20 cellular contexts compared by ENCODE assay signal in genomic region chr14:58717821-58718220, GRCh38.
A peak's percentile ranks its signal among the peaks of the same experiment; 100 is the strongest.
DNase-seq lines count a peak whose midpoint lies in the region; ATAC-seq and TF ChIP-seq lines count a peak whose summit lies in the region.
"Had no signal": no experiment of that assay in that cellular context is flagged by ENCODE, and none has a peak within 500 bp of the region (broad histone marks: within the 10 kb centered on the region; RNA-seq: fewer than 3 reads in every experiment).

No MANE protein-coding gene starts in this region.

- peaks cover 7% of the 10 kb centered on the region for H3K4me1 Mint-ChIP-seq in activated naive CD4-positive, alpha-beta T cell treated with anti-CD3 and anti-CD28 coated beads for 36 hours (ENCODE audit: low read depth)
- peaks cover 5% of the 10 kb centered on the region for H3K4me1 Mint-ChIP-seq in activated naive CD4-positive, alpha-beta T cell treated with anti-CD3 and anti-CD28 coated beads, Interleukin-2, amount 10 ng/mL, durations not matched to agents 7 days and 5 days
- H3K4me1 Mint-ChIP-seq in neural progenitor cell = peaks cover 24% of the 10 kb centered on the region

- intact Hi-C loops in activated naive CD4-positive, alpha-beta T cell treated with anti-CD3 and anti-CD28 coated beads for 36 hours (cut with micrococcal nuclease) = no loop called here

- no peaks in the 10 kb centered on the region for H3K79me2 ChIP-seq in fibroblast of lung (ENCODE audit: control insufficient read depth, insufficient read depth, low read length)
- no peaks in the 10 kb centered on the region for H3K79me2 ChIP-seq in neural progenitor cell (ENCODE audit: low read depth)

- H3K9me3 Mint-ChIP-seq in activated naive CD4-positive, alpha-beta T cell treated with anti-CD3 and anti-CD28 coated beads for 36 hours = no peaks in the 10 kb centered on the region
- H3K9me3 Mint-ChIP-seq in activated naive CD4-positive, alpha-beta T cell treated with anti-CD3 and anti-CD28 coated beads, Interleukin-2, amount 10 ng/mL, durations not matched to agents 7 days and 5 days = peaks cover 2% of the 10 kb centered on the region
- no peaks in the 10 kb centered on the region for H3K9me3 Mint-ChIP-seq in neural progenitor cell

- H3F3A ChIP-seq in neural progenitor cell (ENCODE audit: low read depth) = no peaks in the 10 kb centered on the region

- H3K4me1 ChIP-seq in fibroblast of lung (ENCODE audit: control insufficient read depth, extremely low read depth, insufficient read depth, low read length) (peaks cover 2% of the 10 kb centered on the region), neural progenitor cell (peaks cover 12% of the 10 kb centered on the region)
- H3K4me1 ChIP-seq: BE2C had no signal

- CTCF ChIA-PET in activated naive CD4-positive, alpha-beta T cell treated with anti-CD3 and anti-CD28 coated beads for 36 hours (lab: Charles Lee) = interaction anchor here (1.0 kb wide), 1 partner anchor 14 kb away, joined by 3 read pairs; no protein-coding TSS in a partner anchor
- CTCF ChIA-PET in activated naive CD4-positive, alpha-beta T cell treated with anti-CD3 and anti-CD28 coated beads, Interleukin-2, amount 10 ng/mL, durations not matched to agents 7 days and 5 days (lab: Charles Lee) = no interaction called here

- no peak for DNase-seq in activated naive CD4-positive, alpha-beta T cell treated with anti-CD3 and anti-CD28 coated beads for 36 hours
- no peak for DNase-seq in activated naive CD4-positive, alpha-beta T cell treated with anti-CD3 and anti-CD28 coated beads, Interleukin-2, amount 10 ng/mL, durations not matched to agents 7 days and 5 days
- DNase-seq in fibroblast of lung (ENCODE audit: low read depth in 2 of 2) = peak; percentile 39 to 47
- no peak for DNase-seq in neural progenitor cell (ENCODE audit: low spot score)
- DNase-seq in T1000 (lab: John Stamatoyannopoulos, UW) = no peak
- DNase-seq in H7 = no peak
- no peak for DNase-seq in WERI-Rb-1
- DNase-seq: BE2C; CD4-positive, CD25-positive, alpha-beta regulatory T cell; COR-L47; DMS 273 treated with DMSO at 0.1 percent for 48 hours; Karpas-422; MG63; NCI-H1092; NCI-H146; PC-3; RPMI8226; SHP77 treated with DMSO at 0.1 percent for 48 hours had no signal

- no peaks in the 10 kb centered on the region for H4K20me1 ChIP-seq in fibroblast of lung (ENCODE audit: control insufficient read depth, extremely low read depth, insufficient read depth, low read length)
- no peaks in the 10 kb centered on the region for H4K20me1 ChIP-seq in neural progenitor cell (ENCODE audit: low read depth)

- H3K4me2 ChIP-seq in fibroblast of lung (ENCODE audit: extremely low read depth, insufficient read depth, low read length) = no peak overlapping the region
- H3K4me2 ChIP-seq in neural progenitor cell = no peak overlapping the region

- H3K27ac ChIP-seq in fibroblast of lung (ENCODE audit: insufficient read depth, low read length) (no peak overlapping the region), neural progenitor cell (no peak overlapping the region), WERI-Rb-1 (no peak overlapping the region)

- no peaks in the 10 kb centered on the region for H3K36me3 Mint-ChIP-seq in activated naive CD4-positive, alpha-beta T cell treated with anti-CD3 and anti-CD28 coated beads for 36 hours (ENCODE audit: low read depth)
- no peaks in the 10 kb centered on the region for H3K36me3 Mint-ChIP-seq in activated naive CD4-positive, alpha-beta T cell treated with anti-CD3 and anti-CD28 coated beads, Interleukin-2, amount 10 ng/mL, durations not matched to agents 7 days and 5 days
- no peaks in the 10 kb centered on the region for H3K36me3 Mint-ChIP-seq in neural progenitor cell
- H3K36me3 Mint-ChIP-seq: CD4-positive, CD25-positive, alpha-beta regulatory T cell; IgD-negative memory B cell had no signal

- no peaks in the 10 kb centered on the region for H3K36me3 ChIP-seq in fibroblast of lung (ENCODE audit: control insufficient read depth, insufficient read depth, low read length)
- H3K36me3 ChIP-seq in neural progenitor cell = no peaks in the 10 kb centered on the region
- H3K36me3 ChIP-seq in H7 (replicated peaks; ENCODE audit: control insufficient read depth, insufficient read depth, low read length) = no peaks in the 10 kb centered on the region
- no peaks in the 10 kb centered on the region for H3K36me3 ChIP-seq in WERI-Rb-1
- H3K36me3 ChIP-seq: BE2C, MG63 had no signal

- H3K9ac ChIP-seq in fibroblast of lung (ENCODE audit: insufficient read depth, low read length) (no peak overlapping the region), neural progenitor cell (no peak overlapping the region)

- H3K27me3 Mint-ChIP-seq in activated naive CD4-positive, alpha-beta T cell treated with anti-CD3 and anti-CD28 coated beads for 36 hours (ENCODE audit: low read depth) = no peaks in the 10 kb centered on the region
- no peaks in the 10 kb centered on the region for H3K27me3 Mint-ChIP-seq in activated naive CD4-positive, alpha-beta T cell treated with anti-CD3 and anti-CD28 coated beads, Interleukin-2, amount 10 ng/mL, durations not matched to agents 7 days and 5 days
- no peaks in the 10 kb centered on the region for H3K27me3 Mint-ChIP-seq in neural progenitor cell (ENCODE audit: insufficient read depth, low read depth)

- H3K27ac Mint-ChIP-seq in activated naive CD4-positive, alpha-beta T cell treated with anti-CD3 and anti-CD28 coated beads for 36 hours = peak overlapping the region; percentile 38
- H3K27ac Mint-ChIP-seq in activated naive CD4-positive, alpha-beta T cell treated with anti-CD3 and anti-CD28 coated beads, Interleukin-2, amount 10 ng/mL, durations not matched to agents 7 days and 5 days = no peak overlapping the region
- peak overlapping the region; percentile 78 for H3K27ac Mint-ChIP-seq in neural progenitor cell
- H3K27ac Mint-ChIP-seq: CD4-positive, CD25-positive, alpha-beta regulatory T cell; IgD-negative memory B cell had no signal

- no peak overlapping the region for H2AFZ ChIP-seq in fibroblast of lung (ENCODE audit: low read length)
- H2AFZ ChIP-seq in neural progenitor cell (replicated peaks) = no peak overlapping the region

- no peak overlapping the region for H3K4me3 ChIP-seq in fibroblast of lung (replicated peaks in 1 of 4; ENCODE audit: control extremely low read depth in 1 of 4, insufficient read depth in 1 of 4, low read depth in 3 of 4, low read length in 4 of 4)
- no peak overlapping the region for H3K4me3 ChIP-seq in neural progenitor cell
- H3K4me3 ChIP-seq in H7 (ENCODE audit: insufficient read depth, low read depth, low read length) = no peak overlapping the region
- H3K4me3 ChIP-seq in WERI-Rb-1 (ENCODE audit: low read depth, low read length) = no peak overlapping the region
- H3K4me3 ChIP-seq: MG63 had no signal

- no peak overlapping the region for H3K4me3 Mint-ChIP-seq in activated naive CD4-positive, alpha-beta T cell treated with anti-CD3 and anti-CD28 coated beads for 36 hours
- no peak overlapping the region for H3K4me3 Mint-ChIP-seq in activated naive CD4-positive, alpha-beta T cell treated with anti-CD3 and anti-CD28 coated beads, Interleukin-2, amount 10 ng/mL, durations not matched to agents 7 days and 5 days
- no peak overlapping the region for H3K4me3 Mint-ChIP-seq in neural progenitor cell
- H3K4me3 Mint-ChIP-seq: CD4-positive, CD25-positive, alpha-beta regulatory T cell; IgD-negative memory B cell had no signal

- TF ChIP-seq CTCF in fibroblast of lung (conservative IDR thresholded peaks at IDR 0.05 in 1 of 2, IDR thresholded peaks at IDR 0.05 in 1 of 2; ENCODE audit: low read depth in 1 of 2, low read length in 2 of 2) (no peak), neural progenitor cell (IDR thresholded peaks at IDR 0.05) (no peak), WERI-Rb-1 (IDR thresholded peaks at IDR 0.05; ENCODE audit: low read depth, low read length) (no peak)

- no peaks in the 10 kb centered on the region for H3K27me3 ChIP-seq in fibroblast of lung (ENCODE audit: control insufficient read depth, insufficient read depth, low read length)
- H3K27me3 ChIP-seq in neural progenitor cell = no peaks in the 10 kb centered on the region
- no peaks in the 10 kb centered on the region for H3K27me3 ChIP-seq in H7 (ENCODE audit: control insufficient read depth, insufficient read depth, low read length)
- no peaks in the 10 kb centered on the region for H3K27me3 ChIP-seq in WERI-Rb-1 (ENCODE audit: insufficient read depth, low read depth, severe bottlenecking)
- H3K27me3 ChIP-seq: BE2C, MG63 had no signal

- ATAC-seq in SK-N-SH treated with all-trans-retinoic acid at 6 μM for 48 hours = no peak
- ATAC-seq: PC-3 had no signal

- H3K9me3 ChIP-seq in fibroblast of lung (ENCODE audit: control insufficient read depth, insufficient read depth, low read depth, low read length) (no peaks in the 10 kb centered on the region), neural progenitor cell (ENCODE audit: low read depth) (no peaks in the 10 kb centered on the region), WERI-Rb-1 (ENCODE audit: severe bottlenecking) (no peaks in the 10 kb centered on the region)
- H3K9me3 ChIP-seq: BE2C, MG63 had no signal

TF ChIP-seq in SK-N-SH treated with all-trans-retinoic acid at 6 μM for 48 hours, 23 proteins besides CTCF, POLR2A, EP300 and RAD21 (continues in another document):
- TF ChIP-seq CSDC2 (CRISPR knock-in tag; IDR thresholded peaks at IDR 0.05) (no peak), SNAI2 (CRISPR knock-in tag; IDR thresholded peaks at IDR 0.05) (no peak), ZFP30 (CRISPR knock-in tag; IDR thresholded peaks at IDR 0.05) (no peak), ZNF565 (CRISPR knock-in tag; conservative IDR thresholded peaks at IDR 0.05; ENCODE audit: low read depth) (no peak), BACH2 (CRISPR knock-in tag; IDR thresholded peaks at IDR 0.05; ENCODE audit: borderline replicate concordance) (no peak), ZC3H10 (CRISPR knock-in tag; IDR thresholded peaks at IDR 0.05) (no peak), TCF4 (CRISPR knock-in tag; IDR thresholded peaks at IDR 0.05; ENCODE audit: borderline replicate concordance) (no peak)
- TF ChIP-seq, protein P1, sequence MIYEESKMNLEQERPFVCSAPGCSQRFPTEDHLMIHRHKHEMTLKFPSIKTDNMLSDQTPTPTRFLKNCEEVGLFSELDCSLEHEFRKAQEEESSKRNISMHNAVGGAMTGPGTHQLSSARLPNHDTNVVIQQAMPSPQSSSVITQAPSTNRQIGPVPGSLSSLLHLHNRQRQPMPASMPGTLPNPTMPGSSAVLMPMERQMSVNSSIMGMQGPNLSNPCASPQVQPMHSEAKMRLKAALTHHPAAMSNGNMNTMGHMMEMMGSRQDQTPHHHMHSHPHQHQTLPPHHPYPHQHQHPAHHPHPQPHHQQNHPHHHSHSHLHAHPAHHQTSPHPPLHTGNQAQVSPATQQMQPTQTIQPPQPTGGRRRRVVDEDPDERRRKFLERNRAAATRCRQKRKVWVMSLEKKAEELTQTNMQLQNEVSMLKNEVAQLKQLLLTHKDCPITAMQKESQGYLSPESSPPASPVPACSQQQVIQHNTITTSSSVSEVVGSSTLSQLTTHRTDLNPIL (CRISPR knock-in tag; IDR thresholded peaks at IDR 0.05; ENCODE audit: low read depth) = no peak

Comparison
In these comparisons a context has a peak if more than half of its experiments do, and no peak if none do; other contexts are left out.
1. DNase-seq: peak in fibroblast of lung (2 of 2); none in activated naive CD4-positive, alpha-beta T cell treated with anti-CD3 and anti-CD28 coated beads for 36 hours (single experiment), activated naive CD4-positive, alpha-beta T cell treated with anti-CD3 and anti-CD28 coated beads, Interleukin-2, amount 10 ng/mL, durations not matched to agents 7 days and 5 days (single experiment), neural progenitor cell (single experiment), T1000 (single experiment), H7 (single experiment) and WERI-Rb-1 (single experiment).